ENCODE assay signal across 11 cellular contexts in genomic region chr11:120883404-120884135, GRCh38.
DNase-seq lines count a peak whose midpoint lies in the region; ATAC-seq and TF ChIP-seq lines count a peak whose summit lies in the region.
"Had no signal": no experiment of that assay in that cellular context is flagged by ENCODE, and none has a peak within 500 bp of the region (broad histone marks: within the 10 kb centered on the region; RNA-seq: fewer than 3 reads in every experiment).

No MANE protein-coding gene starts in this region.

- no peak for TF ChIP-seq CTCF in foreskin keratinocyte (conservative IDR thresholded peaks at IDR 0.05)
- no peak for TF ChIP-seq CTCF in parathyroid adenoma (IDR thresholded peaks at IDR 0.05)
- TF ChIP-seq CTCF in GM13976 (IDR thresholded peaks at IDR 0.05; ENCODE audit: borderline replicate concordance, control extremely low read depth, extremely low read depth, insufficient read depth, missing control alignments), result no peak
- no peak for TF ChIP-seq CTCF in transverse colon (IDR thresholded peaks at IDR 0.05)

- TF ChIP-seq EP300 in transverse colon (IDR thresholded peaks at IDR 0.05; ENCODE audit: low read depth), result no peak

- H3K4me1 ChIP-seq in adipocyte (ENCODE audit: control insufficient read depth, insufficient read depth, low read length) (peaks cover 36% of the 10 kb centered on the region), foreskin keratinocyte (no peaks in the 10 kb centered on the region), parathyroid adenoma (peaks cover 3% of the 10 kb centered on the region), transverse colon (no peaks in the 10 kb centered on the region)

- H3K27ac ChIP-seq in foreskin keratinocyte (no peak overlapping the region), parathyroid adenoma (peak overlapping the region; percentile 44), transverse colon (no peak overlapping the region)

- peak; percentile 17 for DNase-seq in ELR (ENCODE audit: low read depth)
- DNase-seq in adipocyte (ENCODE audit: low read depth), result peak; percentile 6
- no peak for DNase-seq in foreskin keratinocyte
- DNase-seq in GM13976 (ENCODE audit: low spot score), result no peak
- DNase-seq in amniotic stem cell (lab: John Stamatoyannopoulos, UW), result no peak
- no peak for DNase-seq in NCI-H2081 treated with DMSO at 0.1 percent for 48 hours (lab: John Stamatoyannopoulos, UW)
- DNase-seq in transverse colon, result no peak
- DNase-seq: effector CD8-positive, alpha-beta T cell; Kasumi-1; T1000 had no signal

- peak overlapping the region; percentile 58 for H2AFZ ChIP-seq in parathyroid adenoma

- 60% methylated on average over 9 of the region's 9 CpGs; no CpG with 5 or more reads in 1 of the 2 donors for WGBS in transverse colon (ENCODE audit: low coverage in 1 of 2), 2 donors

- no peak for TF ChIP-seq POLR2A in transverse colon (IDR thresholded peaks at IDR 0.05)

- no peak overlapping the region for H3K4me2 ChIP-seq in parathyroid adenoma (ENCODE audit: low read length)

- intact Hi-C loops in transverse colon (cut with DNase I; ENCODE audit: low total_unique reads), result no loop called here

- H3K4me3 ChIP-seq in adipocyte (ENCODE audit: low read length) (no peak overlapping the region), parathyroid adenoma (ENCODE audit: low read depth, low read length) (no peak overlapping the region), transverse colon (no peak overlapping the region)

- H3K9me3 ChIP-seq in adipocyte (ENCODE audit: control insufficient read depth, low read length) (no peaks in the 10 kb centered on the region), parathyroid adenoma (ENCODE audit: control insufficient read depth, low read length) (no peaks in the 10 kb centered on the region), transverse colon (no peaks in the 10 kb centered on the region)

- H3K36me3 ChIP-seq in adipocyte (ENCODE audit: control insufficient read depth, insufficient read depth, low read length, severe bottlenecking), result no peaks in the 10 kb centered on the region
- no peaks in the 10 kb centered on the region for H3K36me3 ChIP-seq in parathyroid adenoma (ENCODE audit: control insufficient read depth, insufficient read depth, low read length)
- H3K36me3 ChIP-seq in transverse colon, result no peaks in the 10 kb centered on the region

- no peaks in the 10 kb centered on the region for H3K79me2 ChIP-seq in parathyroid adenoma

- H3K9ac ChIP-seq in adipocyte (ENCODE audit: low read length) (peak overlapping the region; percentile 22), parathyroid adenoma (no peak overlapping the region)

- ATAC-seq in foreskin keratinocyte, result peak; percentile 19

- in situ Hi-C loops in GM13976 (cut with MboI; ENCODE audit: low sequenced_read_pairs, unreplicated experiment), result no loop called here
- in situ Hi-C loops in transverse colon (cut with MboI; ENCODE audit: low pct_ligation_motif_present in 1 of 4, low pct_unique_long_range_greater_than_20kb in 1 of 4, low sequenced_read_pairs in 3 of 4), result no loop called here

- H3K27me3 ChIP-seq in adipocyte (replicated peaks; ENCODE audit: control insufficient read depth, insufficient read depth, low read length) (no peaks in the 10 kb centered on the region), foreskin keratinocyte (peaks cover 58% of the 10 kb centered on the region), parathyroid adenoma (ENCODE audit: control insufficient read depth, insufficient read depth, low read length) (no peaks in the 10 kb centered on the region), transverse colon (peaks cover 7% of the 10 kb centered on the region)

Comparison
In these comparisons a context has a peak if more than half of its experiments do, and no peak if none do; other contexts are left out.
1. DNase-seq: peak in ELR (single experiment) and adipocyte (single experiment); none in foreskin keratinocyte (0 of 2), GM13976 (single experiment), amniotic stem cell (single experiment), NCI-H2081 treated with DMSO at 0.1 percent for 48 hours (single experiment) and transverse colon (single experiment).